Comparison of ENCODE assay signal across 16 cellular contexts in genomic region chr22:43990044-43990443, GRCh38. TPM values are rescaled to one million over a fixed set of nuclear protein-coding genes. Genes with fewer than 3 reads are reported as not detected.
A peak's percentile ranks its signal among the peaks of the same experiment; 100 is the strongest.
DNase-seq lines count a peak whose midpoint lies in the region; ATAC-seq and TF ChIP-seq lines count a peak whose summit lies in the region.
"Had no signal": no experiment of that assay in that cellular context is flagged by ENCODE, and none has a peak within 500 bp of the region (broad histone marks: within the 10 kb centered on the region; RNA-seq: fewer than 3 reads in every experiment).

No MANE protein-coding gene starts in this region.

- H3K4me3 ChIP-seq in lower lobe of right lung (no peak overlapping the region), upper lobe of left lung (no peak overlapping the region)
- H3K4me3 ChIP-seq: GM12878 had no signal

- H3K4me1 ChIP-seq in lower lobe of right lung (peaks cover 5% of the 10 kb centered on the region), upper lobe of left lung (peaks cover 0 to 8% (median 0%) of the 10 kb centered on the region in 4 donors)

- intact Hi-C loops in lower lobe of right lung (cut with DNase I), result no loop called here

- H3K36me3 ChIP-seq in lower lobe of right lung, result peaks cover 99% of the 10 kb centered on the region
- H3K36me3 ChIP-seq in upper lobe of left lung, result peaks cover 4 to 80% (median 64%) of the 10 kb centered on the region in 4 donors

- H3K27me3 ChIP-seq in lower lobe of right lung (ENCODE audit: low read depth) (no peaks in the 10 kb centered on the region), upper lobe of left lung (no peaks in the 10 kb centered on the region)

- ATAC-seq in lower lobe of right lung (no peak), upper lobe of left lung (ENCODE audit: low FRiP score in 2 of 2) (no peak)
- ATAC-seq: GM12878, Right ventricle myocardium inferior had no signal

- no peak overlapping the region for H3K27ac ChIP-seq in lower lobe of right lung
- H3K27ac ChIP-seq in upper lobe of left lung, result no peak overlapping the region

- no peak for TF ChIP-seq EP300 in upper lobe of left lung (IDR thresholded peaks at IDR 0.05)

- DNase-seq in NCI-H82 (lab: John Stamatoyannopoulos, UW) (peak; percentile 38), NCI-H82 treated with DMSO at 0.1 percent for 48 hours (lab: John Stamatoyannopoulos, UW; ENCODE audit: unreplicated experiment) (no peak), NCI-H345 (lab: John Stamatoyannopoulos, UW) (peak; percentile 59), lower lobe of right lung (peak; percentile 23), upper lobe of left lung (no peak), SW480 (ENCODE audit: low spot score) (no peak), NCI-H2196 (lab: John Stamatoyannopoulos, UW; ENCODE audit: unreplicated experiment) (no peak)
- DNase-seq: CD4-positive, alpha-beta T cell; DMS153; GF-D8; H9; Karpas-422; NCI-H2171; SW 1271 had no signal

- WGBS in upper lobe of left lung, 2 donors, result 87 to 89% methylated on average over 13 of the region's 13 CpGs

- no peaks in the 10 kb centered on the region for H3K9me3 ChIP-seq in lower lobe of right lung
- no peaks in the 10 kb centered on the region for H3K9me3 ChIP-seq in upper lobe of left lung

- TF ChIP-seq CTCF in lower lobe of right lung (IDR thresholded peaks at IDR 0.05) (no peak), upper lobe of left lung (IDR thresholded peaks at IDR 0.05) (no peak)

- no peak for TF ChIP-seq POLR2A in upper lobe of left lung (IDR thresholded peaks at IDR 0.05)

RNA-seq across cellular contexts. Expression of gene PARVB, which starts 34.1 kb away (rescaled TPM):
- total RNA-seq in lower lobe of right lung, result 44.7 TPM
- total RNA-seq in upper lobe of left lung, result 10 to 100 TPM; 14.5 to 56.1 (median 37.0) TPM

RNA-seq across cellular contexts. Expression of gene SAMM50, which starts 34.8 kb away (rescaled TPM):
- total RNA-seq in lower lobe of right lung (28.5 TPM), upper lobe of left lung (10 to 100 TPM; 17.8 to 34.7 (median 25.0) TPM)

Comparison
In these comparisons a context has a peak if more than half of its experiments do, and no peak if none do; other contexts are left out.
1. DNase-seq: peak in NCI-H82 (single experiment), NCI-H345 (single experiment) and lower lobe of right lung (single experiment); none in NCI-H82 treated with DMSO at 0.1 percent for 48 hours (single experiment), upper lobe of left lung (0 of 2), SW480 (single experiment) and NCI-H2196 (single experiment).